Comparison of ENCODE assay signal across 1 cellular context in genomic region chr21:34993521-34993921, GRCh38. TPM values are rescaled to one million over a fixed set of nuclear protein-coding genes. Genes with fewer than 3 reads are reported as not detected.
"Had no signal": no experiment of that assay in that cellular context is flagged by ENCODE, and none has a peak within 500 bp of the region (broad histone marks: within the 10 kb centered on the region; RNA-seq: fewer than 3 reads in every experiment).

No MANE protein-coding gene starts in this region.

RNA-seq across cellular contexts. Expression of gene RUNX1, which starts 55.6 kb away (rescaled TPM):
- polyA plus RNA-seq: cardiac muscle cell had no signal
